29 cellular contexts compared by ENCODE assay signal in genomic region chr9:109937841-109938453, GRCh38.
A peak's percentile ranks its signal among the peaks of the same experiment; 100 is the strongest.
DNase-seq lines count a peak whose midpoint lies in the region; ATAC-seq, FAIRE-seq and TF ChIP-seq lines count a peak whose summit lies in the region.
"Had no signal": no experiment of that assay in that cellular context is flagged by ENCODE, and none has a peak within 500 bp of the region (broad histone marks: within the 10 kb centered on the region; RNA-seq: fewer than 3 reads in every experiment).

No MANE protein-coding gene starts in this region.

- DNase-seq in activated CD4-positive, CD25-positive, alpha-beta regulatory T cell (lab: John Stamatoyannopoulos, UW): no peak
- DNase-seq in A549 (ENCODE audit: low read depth in 1 of 2, low spot score in 1 of 2) (no peak), GM12878 (ENCODE audit: low read depth, low spot score) (no peak), endothelial cell (ENCODE audit: low spot score) (no peak), NCI-H226 (no peak), mesothelial cell of epicardium (ENCODE audit: low spot score in 2 of 2, unreplicated experiment in 2 of 2) (no peak)
- DNase-seq: 8988T; activated T-cell treated with anti-CD3 and anti-CD28 coated beads, Interleukin-2, amount 50 U/mL, for 1 hour; colonic mucosa; effector CD4-positive, alpha-beta T cell; GOT3; HFFc6; hypothalamus; MV-4-11; NCI-H1436 treated with DMSO at 0.1 percent for 48 hours; NCI-H2081 treated with DMSO at 0.1 percent for 48 hours; NCI-H345; NCI-H69; SHP77; stimulated activated naive CD4-positive, alpha-beta T cell treated with Interleukin-2 at 50 U/mL for 16 hours; SW 1271; testis had no signal

- H3K9me3 ChIP-seq in A549 (no peaks in the 10 kb centered on the region), OCI-LY1 (ENCODE audit: low read length) (no peaks in the 10 kb centered on the region), GM12878 (replicated peaks; ENCODE audit: control insufficient read depth, insufficient read depth, low read length) (no peaks in the 10 kb centered on the region)
- H3K9me3 ChIP-seq: colonic mucosa, testis had no signal

- H3K4me3 ChIP-seq in A549 (no peak overlapping the region), OCI-LY1 (ENCODE audit: low read depth, low read length, poor library complexity, severe bottlenecking) (no peak overlapping the region), GM12878 (no peak overlapping the region)
- H3K4me3 ChIP-seq: cardiac muscle cell, colonic mucosa, skin epidermis, testis had no signal

- SMC1A ChIA-PET in GM12878 (lab: Charles Lee; ENCODE audit: uncharacterized antibody, unreplicated experiment): interaction anchor here (1.1 to 1.4 kb wide), 4 partner anchors 8 to 30 kb away, joined by 3 to 5 read pairs (median 4); no protein-coding TSS in a partner anchor

- H3K4me1 Mint-ChIP-seq in endothelial cell (ENCODE audit: unreplicated experiment): peaks cover 29% of the 10 kb centered on the region
- H3K4me1 Mint-ChIP-seq in mesothelial cell of epicardium: no peaks in the 10 kb centered on the region

- no peak for TF ChIP-seq CTCF in A549 (IDR thresholded peaks at IDR 0.05)
- no peak for TF ChIP-seq CTCF in OCI-LY1 (IDR thresholded peaks at IDR 0.05; ENCODE audit: low read length)
- TF ChIP-seq CTCF in GM12878 (IDR thresholded peaks at IDR 0.05 in 2 of 3, conservative IDR thresholded peaks at IDR 0.05 in 1 of 3; ENCODE audit: control insufficient read depth in 2 of 3, extremely low read depth in 1 of 3, insufficient read depth in 1 of 3, low read depth in 3 of 3, low read length in 3 of 3): no peak
- TF ChIP-seq CTCF in endothelial cell (IDR thresholded peaks at IDR 0.05; ENCODE audit: unreplicated experiment): no peak
- TF ChIP-seq CTCF in mesothelial cell of epicardium (IDR thresholded peaks at IDR 0.05; ENCODE audit: unreplicated experiment): no peak

- TF ChIP-seq RAD21 in A549 (conservative IDR thresholded peaks at IDR 0.05 in 1 of 2, IDR thresholded peaks at IDR 0.05 in 1 of 2) (no peak), GM12878 (IDR thresholded peaks at IDR 0.05; ENCODE audit: insufficient read depth, low read depth, low read length) (no peak)

- no peaks in the 10 kb centered on the region for H3K9me3 Mint-ChIP-seq in endothelial cell (ENCODE audit: unreplicated experiment)
- no peaks in the 10 kb centered on the region for H3K9me3 Mint-ChIP-seq in mesothelial cell of epicardium
- H3K9me3 Mint-ChIP-seq: HFFc6 had no signal

- H3K27ac Mint-ChIP-seq in endothelial cell (ENCODE audit: unreplicated experiment): no peak overlapping the region
- H3K27ac Mint-ChIP-seq in mesothelial cell of epicardium: no peak overlapping the region
- H3K27ac Mint-ChIP-seq: HFFc6 had no signal

- H3K27ac ChIP-seq in A549 (no peak overlapping the region), OCI-LY1 (ENCODE audit: low read depth, low read length, poor library complexity, severe bottlenecking) (peak overlapping the region; percentile 16), GM12878 (ENCODE audit: control insufficient read depth, insufficient read depth) (no peak overlapping the region)
- H3K27ac ChIP-seq: cardiac muscle cell, colonic mucosa, skin epidermis, testis had no signal

- no peaks in the 10 kb centered on the region for H3K27me3 ChIP-seq in OCI-LY1 (ENCODE audit: insufficient read depth, low read length)
- no peaks in the 10 kb centered on the region for H3K27me3 ChIP-seq in GM12878 (replicated peaks in 1 of 2; ENCODE audit: control insufficient read depth in 2 of 2, insufficient read depth in 2 of 2, low read length in 1 of 2)
- H3K27me3 ChIP-seq: cardiac muscle cell, colonic mucosa, testis had no signal

- no peaks in the 10 kb centered on the region for H3K36me3 Mint-ChIP-seq in endothelial cell (ENCODE audit: low read depth, unreplicated experiment)
- H3K36me3 Mint-ChIP-seq in mesothelial cell of epicardium: peaks cover 9% of the 10 kb centered on the region

- H2AFZ ChIP-seq in OCI-LY1 (ENCODE audit: low read length) (peak overlapping the region; percentile 95), GM12878 (ENCODE audit: control insufficient read depth, low read depth, low read length) (no peak overlapping the region)

- in situ Hi-C loops in GM12878 (cut with MboI): no loop called here

- POLR2A ChIA-PET in A549 (lab: Yijun Ruan, JAX): no interaction called here
- POLR2A ChIA-PET in GM12878 (lab: Charles Lee): no interaction called here

- TF ChIP-seq EP300 in A549 (IDR thresholded peaks at IDR 0.05): no peak
- TF ChIP-seq EP300 in GM12878 (IDR thresholded peaks at IDR 0.05; ENCODE audit: borderline replicate concordance in 1 of 2, control insufficient read depth in 1 of 2, low read depth in 2 of 2, low read length in 2 of 2): no peak

- H3K9me2 ChIP-seq in OCI-LY1 (ENCODE audit: low read depth, low read length): no peaks in the 10 kb centered on the region

- no TSS peak for BruUV-seq in GM12878 (replicated peaks; lab: Mats Ljungman, UMichigan)

- H3K9ac ChIP-seq in OCI-LY1 (ENCODE audit: low read length): no peak overlapping the region; the same call in 1 of the 2 replicates
- no peak overlapping the region for H3K9ac ChIP-seq in GM12878 (ENCODE audit: control insufficient read depth, insufficient read depth, low read length)

- H3K27me3 Mint-ChIP-seq in endothelial cell (ENCODE audit: unreplicated experiment): no peaks in the 10 kb centered on the region
- H3K27me3 Mint-ChIP-seq in mesothelial cell of epicardium (ENCODE audit: low read depth): no peaks in the 10 kb centered on the region

- WGBS in A549 (ENCODE audit: missing lambda C conversion rate): 41% methylated on average over 3 of the region's 3 CpGs
- WGBS in GM12878 (ENCODE audit: insufficient coverage, insufficient replicate concordance, low lambda C conversion rate, missing lambda C conversion rate): 78% methylated on average over 3 of the region's 3 CpGs

- no peak overlapping the region for H3K4me2 ChIP-seq in A549
- no peak overlapping the region for H3K4me2 ChIP-seq in OCI-LY1 (ENCODE audit: low read length)
- no peak overlapping the region for H3K4me2 ChIP-seq in GM12878 (ENCODE audit: control insufficient read depth, insufficient read depth)

- H3K36me3 ChIP-seq in OCI-LY1 (ENCODE audit: insufficient read depth, low read length) (no peaks in the 10 kb centered on the region), GM12878 (ENCODE audit: control insufficient read depth in 2 of 2, insufficient read depth in 2 of 2, low read length in 1 of 2) (no peaks in the 10 kb centered on the region)
- H3K36me3 ChIP-seq: colonic mucosa had no signal

- intact Hi-C loops in GM12878 (cut with micrococcal nuclease; ENCODE audit: unreplicated experiment): no loop called here

- no peak overlapping the region for H3K4me3 Mint-ChIP-seq in endothelial cell (ENCODE audit: unreplicated experiment)
- H3K4me3 Mint-ChIP-seq in mesothelial cell of epicardium: no peak overlapping the region
- H3K4me3 Mint-ChIP-seq: HFFc6 had no signal

- H4K20me1 ChIP-seq in OCI-LY1 (ENCODE audit: insufficient read depth, low read length) (no peaks in the 10 kb centered on the region), GM12878 (ENCODE audit: control insufficient read depth, insufficient read depth) (no peaks in the 10 kb centered on the region)

- H3K79me2 ChIP-seq in OCI-LY1 (ENCODE audit: insufficient read depth, low read length): no peaks in the 10 kb centered on the region
- no peaks in the 10 kb centered on the region for H3K79me2 ChIP-seq in GM12878 (ENCODE audit: control insufficient read depth, insufficient read depth, low read length)

- TF ChIP-seq POLR2A in A549 (IDR thresholded peaks at IDR 0.05; ENCODE audit: low read length) (no peak), GM12878 (IDR thresholded peaks at IDR 0.05; ENCODE audit: low read depth, low read length) (no peak)

- ATAC-seq in activated CD4-positive, CD25-positive, alpha-beta regulatory T cell treated with anti-CD3 and anti-CD28 coated beads, Interleukin-2, amount 50 U/mL, for 24 hours: peak; percentile 64 to 66
- ATAC-seq in A549 (no peak), GM12878 (no peak)
- ATAC-seq: Panc1 had no signal

- RAD21 ChIA-PET in GM12878 (lab: Charles Lee; ENCODE audit: unreplicated experiment): interaction anchor here (1.1 kb wide), 1 partner anchor 29 kb away, joined by 3 read pairs; no protein-coding TSS in a partner anchor

- CTCF ChIA-PET in A549 (lab: Yijun Ruan, JAX) (interaction anchor here (0.6 to 1.2 kb wide), 2 partner anchors 34 to 83 kb away, joined by 3 read pairs; no protein-coding TSS in a partner anchor), GM12878 (lab: Yijun Ruan, JAX) (interaction anchor here (1.4 kb wide), 1 partner anchor 12 kb away, joined by 4 read pairs; no protein-coding TSS in a partner anchor)

- FAIRE-seq in A549 (lab: Jason Lieb, UNC): peak; percentile 73
- no peak for FAIRE-seq in GM12878 (lab: Jason Lieb, UNC)
- FAIRE-seq: astrocyte, D721Med had no signal

- H3K4me1 ChIP-seq in A549: no peaks in the 10 kb centered on the region
- H3K4me1 ChIP-seq in OCI-LY1 (ENCODE audit: insufficient read depth, low read length, severe bottlenecking): peaks cover 43% of the 10 kb centered on the region
- peaks cover 23% of the 10 kb centered on the region for H3K4me1 ChIP-seq in GM12878 (ENCODE audit: control insufficient read depth, insufficient read depth, low read length)
- H3K4me1 ChIP-seq: colonic mucosa, testis had no signal

- H3F3A ChIP-seq in OCI-LY1 (ENCODE audit: insufficient read depth, low read length): no peaks in the 10 kb centered on the region

TF ChIP-seq in A549, 52 proteins besides CTCF, POLR2A, EP300 and RAD21 (continues in another document):
- no peak for TF ChIP-seq RCOR1 (IDR thresholded peaks at IDR 0.05; ENCODE audit: low read depth, low read length)
- TF ChIP-seq ATOH8 (CRISPR knock-in tag; IDR thresholded peaks at IDR 0.05; ENCODE audit: low read depth): no peak
- TF ChIP-seq KDM5A (IDR thresholded peaks at IDR 0.05): no peak
- TF ChIP-seq FOSB (CRISPR knock-in tag; IDR thresholded peaks at IDR 0.05): no peak

TF ChIP-seq in GM12878, 131 proteins besides CTCF, POLR2A, EP300 and RAD21:
- TF ChIP-seq RELA (IDR thresholded peaks at IDR 0.05; ENCODE audit: borderline replicate concordance, partially characterized antibody): no peak
- TF ChIP-seq RUNX3 (IDR thresholded peaks at IDR 0.05; ENCODE audit: low read length): 0 out of 2 replicates have a peak, but pooled peaks have one; percentile 14
- no peak for TF ChIP-seq PML (IDR thresholded peaks at IDR 0.05; ENCODE audit: low read length)

Comparison
In these comparisons a context has a peak if more than half of its experiments do, and no peak if none do; other contexts are left out.
1. ATAC-seq: peak in activated CD4-positive, CD25-positive, alpha-beta regulatory T cell treated with anti-CD3 and anti-CD28 coated beads, Interleukin-2, amount 50 U/mL, for 24 hours (2 of 2); none in A549 (0 of 2) and GM12878 (single experiment).